In genomic region chr1:3918966-3919611, GRCh38 we compare ENCODE assay signal across 19 cellular contexts.
"Had no signal": no experiment of that assay in that cellular context is flagged by ENCODE, and none has a peak within 500 bp of the region (broad histone marks: within the 10 kb centered on the region; RNA-seq: fewer than 3 reads in every experiment).

No MANE protein-coding gene starts in this region.

- H3K27ac ChIP-seq: adrenal gland, esophagus muscularis mucosa, suprapubic skin, transverse colon had no signal

- DNase-seq: activated CD4-positive, alpha-beta memory T cell treated with anti-CD3 and anti-CD28 coated beads, Interleukin-2, amount 10 ng/mL, durations not matched to agents 7 days and 5 days; activated CD4-positive, alpha-beta T cell treated with anti-CD3 and anti-CD28 coated beads for 4 hours; activated CD8-positive, alpha-beta memory T cell treated with anti-CD3 and anti-CD28 coated beads, Interleukin-2, amount 10 ng/mL, durations not matched to agents 7 days and 5 days; activated naive CD4-positive, alpha-beta T cell treated with anti-CD3 and anti-CD28 coated beads, Interleukin-2, amount 50 U/mL, for 16 hours; adrenal gland; effector memory CD4-positive, alpha-beta T cell; immature natural killer cell; nephron progenitor cell; occipital lobe; stimulated activated naive CD8-positive, alpha-beta T cell treated with anti-CD3 and anti-CD28 coated beads, Interleukin-15, Interleukin-2, amounts not matched to agents 100 U/mL and 50 U/mL, for 24 hours; transverse colon had no signal

- H3K27me3 Mint-ChIP-seq: activated CD4-positive, alpha-beta memory T cell treated with anti-CD3 and anti-CD28 coated beads, Interleukin-2, amount 10 ng/mL, durations not matched to agents 7 days and 5 days; activated CD8-positive, alpha-beta memory T cell treated with anti-CD3 and anti-CD28 coated beads, Interleukin-2, amount 10 ng/mL, durations not matched to agents 7 days and 5 days; activated T-helper 17 cell treated with anti-CD3 and anti-CD28 coated beads, Interleukin-2, amount 50 U/mL, for 72 hours had no signal

- H3K4me1 Mint-ChIP-seq: activated T-helper 17 cell treated with anti-CD3 and anti-CD28 coated beads, Interleukin-2, amount 50 U/mL, for 72 hours; immature natural killer cell; WTC11 had no signal

- H3K4me3 Mint-ChIP-seq: activated CD4-positive, alpha-beta memory T cell treated with anti-CD3 and anti-CD28 coated beads, Interleukin-2, amount 10 ng/mL, durations not matched to agents 7 days and 5 days; activated CD8-positive, alpha-beta memory T cell treated with anti-CD3 and anti-CD28 coated beads, Interleukin-2, amount 10 ng/mL, durations not matched to agents 7 days and 5 days; activated T-helper 17 cell treated with anti-CD3 and anti-CD28 coated beads, Interleukin-2, amount 50 U/mL, for 72 hours; dendritic cell treated with granulocyte-macrophage colony-stimulating factor and Interleukin-4, amounts not matched to agents 40 ng/mL and 50 ng/mL, for 4 days; immature natural killer cell; nephron progenitor cell; T-helper 2 cell treated with Interferon-gamma antibody and Interleukin-4, amounts not matched to agents 5 μg/mL and 100 μg/mL, for 36 hours; WTC11 had no signal

- H3K27ac Mint-ChIP-seq: activated CD4-positive, alpha-beta memory T cell treated with anti-CD3 and anti-CD28 coated beads, Interleukin-2, amount 10 ng/mL, durations not matched to agents 7 days and 5 days; activated CD8-positive, alpha-beta memory T cell treated with anti-CD3 and anti-CD28 coated beads, Interleukin-2, amount 10 ng/mL, durations not matched to agents 7 days and 5 days; activated T-helper 17 cell treated with anti-CD3 and anti-CD28 coated beads, Interleukin-2, amount 50 U/mL, for 72 hours; dendritic cell treated with granulocyte-macrophage colony-stimulating factor and Interleukin-4, amounts not matched to agents 40 ng/mL and 50 ng/mL, for 4 days; immature natural killer cell; nephron progenitor cell; progenitor cell of endocrine pancreas; T-helper 2 cell treated with Interferon-gamma antibody and Interleukin-4, amounts not matched to agents 5 μg/mL and 100 μg/mL, for 36 hours; WTC11 had no signal

- H3K4me3 ChIP-seq: adrenal gland, esophagus muscularis mucosa, lung, suprapubic skin, transverse colon had no signal

- H3K9me3 Mint-ChIP-seq: activated CD4-positive, alpha-beta memory T cell treated with anti-CD3 and anti-CD28 coated beads, Interleukin-2, amount 10 ng/mL, durations not matched to agents 7 days and 5 days; activated T-helper 17 cell treated with anti-CD3 and anti-CD28 coated beads, Interleukin-2, amount 50 U/mL, for 72 hours; dendritic cell treated with granulocyte-macrophage colony-stimulating factor and Interleukin-4, amounts not matched to agents 40 ng/mL and 50 ng/mL, for 4 days; immature natural killer cell; T-helper 2 cell treated with Interferon-gamma antibody and Interleukin-4, amounts not matched to agents 5 μg/mL and 100 μg/mL, for 36 hours had no signal

- ATAC-seq: activated CD8-positive, alpha-beta memory T cell treated with anti-CD3 and anti-CD28 coated beads, Interleukin-2, amount 10 ng/mL, durations not matched to agents 7 days and 5 days; activated T-helper 17 cell treated with anti-CD3 and anti-CD28 coated beads, Interleukin-2, amount 50 U/mL, for 72 hours; stimulated activated naive CD8-positive, alpha-beta T cell treated with anti-CD3 and anti-CD28 coated beads, Interleukin-15, Interleukin-2, amounts not matched to agents 100 U/mL and 50 U/mL, for 24 hours; WTC11 had no signal

- H3K36me3 Mint-ChIP-seq: activated CD8-positive, alpha-beta memory T cell treated with anti-CD3 and anti-CD28 coated beads, Interleukin-2, amount 10 ng/mL, durations not matched to agents 7 days and 5 days; immature natural killer cell had no signal

- H3K4me1 ChIP-seq: adrenal gland, suprapubic skin, transverse colon had no signal

- H3K9me3 ChIP-seq: adrenal gland, esophagus muscularis mucosa, suprapubic skin, transverse colon had no signal

- H3K36me3 ChIP-seq: adrenal gland, esophagus muscularis mucosa, suprapubic skin, transverse colon had no signal

- H3K27me3 ChIP-seq: adrenal gland had no signal
